In the genomic region with DNA sequence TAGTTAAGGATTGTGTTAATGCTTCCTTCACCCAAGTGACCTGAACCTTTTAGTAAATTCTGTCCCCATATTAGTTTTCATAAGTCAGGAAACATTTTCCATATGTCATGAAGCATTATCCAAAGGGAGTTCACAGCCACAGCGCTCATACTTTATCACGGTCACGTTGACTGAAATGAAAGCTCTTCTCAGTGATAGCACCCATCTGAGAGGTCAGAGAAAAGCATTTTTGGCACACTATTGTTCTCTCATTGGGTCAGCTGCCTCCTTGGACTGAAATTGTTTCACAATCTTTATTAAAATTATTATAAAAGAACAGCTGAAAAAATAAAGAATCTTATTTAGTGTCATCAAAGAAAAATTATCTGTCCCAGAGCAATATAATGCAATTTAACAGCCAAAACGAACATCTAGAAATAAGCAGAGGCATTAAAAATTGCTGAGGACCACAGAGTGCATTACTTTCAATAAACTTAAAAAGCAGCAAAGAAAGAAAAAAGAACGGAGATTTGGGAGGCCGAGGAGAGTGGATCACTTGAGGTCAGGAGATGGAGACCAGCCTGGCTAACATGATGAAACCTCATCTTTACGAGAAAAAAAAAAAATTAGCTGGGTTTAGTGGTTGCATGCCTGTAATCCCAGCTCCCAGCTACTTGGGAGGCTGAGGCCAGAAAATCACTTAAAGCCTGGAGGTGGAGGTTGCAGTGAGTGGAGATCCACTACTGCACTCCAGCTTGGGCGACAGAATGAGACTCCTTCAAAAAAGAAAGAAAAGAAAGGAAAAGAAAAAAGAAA, we compare ENCODE assay signal across 20 cellular contexts.
"Had no signal": no experiment of that assay in that cellular context is flagged by ENCODE, and none has a peak within 500 bp of the region (broad histone marks: within the 10 kb centered on the region; RNA-seq: fewer than 3 reads in every experiment).

No MANE protein-coding gene starts in this region.

- H3K36me3 Mint-ChIP-seq: activated naive CD4-positive, alpha-beta T cell treated with anti-CD3 and anti-CD28 coated beads, Interleukin-2, amount 50 U/mL, for 24 hours; memory B cell; neural progenitor cell; stimulated activated effector memory CD8-positive, alpha-beta T cell treated with anti-CD3 and anti-CD28 coated beads, Interleukin-12 subunit alpha, Interleukin-12 subunit beta, amount 100 ng/mL, for 72 hours had no signal

- H3K4me3 ChIP-seq: body of pancreas, heart left ventricle, left ventricle myocardium inferior, neural progenitor cell, skin epidermis, thyroid gland had no signal

- H3K36me3 ChIP-seq: heart left ventricle, left ventricle myocardium inferior, neural progenitor cell, thyroid gland had no signal

- H3K27me3 Mint-ChIP-seq: activated naive CD4-positive, alpha-beta T cell treated with anti-CD3 and anti-CD28 coated beads, Interleukin-2, amount 50 U/mL, for 24 hours; activated T-cell treated with anti-CD3 and anti-CD28 coated beads, Interleukin-2, amount 50 U/mL, for 24 hours; memory B cell had no signal

- DNase-seq: activated effector memory CD4-positive, alpha-beta T cell treated with Interleukin-2 at 50 U/mL for 16 hours; activated T-cell treated with anti-CD3 and anti-CD28 coated beads, Interleukin-2, amount 50 U/mL, for 24 hours; amniotic stem cell; body of pancreas; central memory CD4-positive, alpha-beta T cell; dermis blood vessel endothelial cell; erythroblast; foreskin keratinocyte; heart left ventricle; kidney; left ventricle myocardium inferior; retina; T-helper 2 cell; thyroid gland had no signal

- ATAC-seq: body of pancreas; foreskin keratinocyte; heart left ventricle; stimulated activated effector memory CD8-positive, alpha-beta T cell treated with anti-CD3 and anti-CD28 coated beads, Interleukin-12 subunit alpha, Interleukin-12 subunit beta, amount 100 ng/mL, for 72 hours had no signal

- H3K27ac ChIP-seq: body of pancreas, foreskin keratinocyte, heart left ventricle, left ventricle myocardium inferior, neural progenitor cell, parathyroid adenoma, skin epidermis, thyroid gland had no signal

- H3K27me3 ChIP-seq: body of pancreas, foreskin keratinocyte, heart left ventricle, neural progenitor cell, thyroid gland had no signal

- H3K4me1 ChIP-seq: body of pancreas, foreskin keratinocyte, heart left ventricle, left ventricle myocardium inferior, neural progenitor cell, parathyroid adenoma, thyroid gland had no signal

- H3K27ac Mint-ChIP-seq: activated naive CD4-positive, alpha-beta T cell treated with anti-CD3 and anti-CD28 coated beads, Interleukin-2, amount 50 U/mL, for 24 hours; activated T-cell treated with anti-CD3 and anti-CD28 coated beads, Interleukin-2, amount 50 U/mL, for 24 hours; memory B cell; neural progenitor cell; stimulated activated effector memory CD8-positive, alpha-beta T cell treated with anti-CD3 and anti-CD28 coated beads, Interleukin-12 subunit alpha, Interleukin-12 subunit beta, amount 100 ng/mL, for 72 hours had no signal

- H3K9me3 ChIP-seq: body of pancreas, thyroid gland had no signal

- H3K4me1 Mint-ChIP-seq: activated naive CD4-positive, alpha-beta T cell treated with anti-CD3 and anti-CD28 coated beads, Interleukin-2, amount 50 U/mL, for 24 hours; memory B cell; neural progenitor cell; stimulated activated effector memory CD8-positive, alpha-beta T cell treated with anti-CD3 and anti-CD28 coated beads, Interleukin-12 subunit alpha, Interleukin-12 subunit beta, amount 100 ng/mL, for 72 hours had no signal

- H3K4me3 Mint-ChIP-seq: activated naive CD4-positive, alpha-beta T cell treated with anti-CD3 and anti-CD28 coated beads, Interleukin-2, amount 50 U/mL, for 24 hours; activated T-cell treated with anti-CD3 and anti-CD28 coated beads, Interleukin-2, amount 50 U/mL, for 24 hours; memory B cell; neural progenitor cell; stimulated activated effector memory CD8-positive, alpha-beta T cell treated with anti-CD3 and anti-CD28 coated beads, Interleukin-12 subunit alpha, Interleukin-12 subunit beta, amount 100 ng/mL, for 72 hours had no signal
